In genomic region chr2:46404181-46404759, GRCh38 we compare ENCODE assay signal across 33 cellular contexts.
"Had no signal": no experiment of that assay in that cellular context is flagged by ENCODE, and none has a peak within 500 bp of the region (broad histone marks: within the 10 kb centered on the region; RNA-seq: fewer than 3 reads in every experiment).

No MANE protein-coding gene starts in this region.

- H3K4me3 Mint-ChIP-seq: activated CD4-positive, alpha-beta T cell treated with anti-CD3 and anti-CD28 coated beads for 36 hours; activated CD8-positive, alpha-beta T cell treated with anti-CD3 and anti-CD28 coated beads for 36 hours; activated naive CD8-positive, alpha-beta T cell treated with anti-CD3 and anti-CD28 coated beads, Interleukin-2, amount 10 ng/mL, durations not matched to agents 7 days and 5 days; activated T-cell treated with anti-CD3 and anti-CD28 coated beads, Interleukin-2, amount 50 U/mL, for 4 hours; activated T-helper 17 cell treated with anti-CD3 and anti-CD28 coated beads, Interleukin-2, amount 50 U/mL, for 72 hours; brain; T-helper 17 cell; T-helper 2 cell treated with Interferon-gamma antibody and Interleukin-4, amounts not matched to agents 5 μg/mL and 100 μg/mL, for 36 hours had no signal

- H3K36me3 Mint-ChIP-seq: activated naive CD4-positive, alpha-beta T cell treated with anti-CD3 and anti-CD28 coated beads, Interleukin-2, amount 50 U/mL, for 72 hours; activated naive CD8-positive, alpha-beta T cell treated with anti-CD3 and anti-CD28 coated beads, Interleukin-2, amount 10 ng/mL, durations not matched to agents 7 days and 5 days; brain had no signal

- DNase-seq: activated CD4-positive, alpha-beta T cell treated with anti-CD3 and anti-CD28 coated beads for 36 hours; activated CD4-positive, alpha-beta T cell treated with anti-CD3 and anti-CD28 coated beads, Interleukin-2, amount 50 U/mL, for 1 hour; activated CD4-positive, alpha-beta T cell treated with anti-CD3 and anti-CD28 coated beads, Interleukin-2, amount 50 U/mL, for 48 hours; activated CD4-positive, CD25-positive, alpha-beta regulatory T cell; activated CD4-positive, CD25-positive, alpha-beta regulatory T cell treated with anti-CD3 and anti-CD28 coated beads, Interleukin-2, amount 50 U/mL, for 72 hours; activated CD8-positive, alpha-beta memory T cell treated with anti-CD3 and anti-CD28 coated beads for 24 hours; activated CD8-positive, alpha-beta T cell treated with anti-CD3 and anti-CD28 coated beads for 36 hours; activated effector memory CD4-positive, alpha-beta T cell treated with Interleukin-2 at 50 U/mL for 16 hours; activated gamma-delta T cell treated with Interleukin-2 at 50 U/mL for 16 hours; activated naive CD4-positive, alpha-beta T cell treated with Interleukin-2 at 50 U/mL for 16 hours; activated naive CD8-positive, alpha-beta T cell treated with anti-CD3 and anti-CD28 coated beads, Interleukin-2, amount 10 ng/mL, durations not matched to agents 7 days and 5 days; activated T-cell treated with anti-CD3 and anti-CD28 coated beads, Interleukin-2, amount 50 U/mL, for 4 hours; central memory CD4-positive, alpha-beta T cell; cerebellar nuclear complex; colonic mucosa; effector CD8-positive, alpha-beta T cell; foreskin fibroblast; gastrocnemius medialis; glutamatergic neuron; heart left ventricle; T-helper 1 cell; T-helper 17 cell; T1000 had no signal

- H3K9me3 ChIP-seq: ascending aorta, breast epithelium, colonic mucosa, gastrocnemius medialis, heart left ventricle had no signal

- H3K4me3 ChIP-seq: ascending aorta, breast epithelium, cardiac muscle cell, colonic mucosa, gastrocnemius medialis, heart left ventricle had no signal

- H3K9me3 Mint-ChIP-seq: activated CD8-positive, alpha-beta T cell treated with anti-CD3 and anti-CD28 coated beads for 36 hours; activated naive CD4-positive, alpha-beta T cell treated with anti-CD3 and anti-CD28 coated beads, Interleukin-2, amount 50 U/mL, for 72 hours; activated naive CD8-positive, alpha-beta T cell treated with anti-CD3 and anti-CD28 coated beads, Interleukin-2, amount 10 ng/mL, durations not matched to agents 7 days and 5 days; activated T-cell treated with anti-CD3 and anti-CD28 coated beads, Interleukin-2, amount 50 U/mL, for 4 hours; activated T-helper 17 cell treated with anti-CD3 and anti-CD28 coated beads, Interleukin-2, amount 50 U/mL, for 72 hours; brain; T-helper 2 cell treated with Interferon-gamma antibody and Interleukin-4, amounts not matched to agents 5 μg/mL and 100 μg/mL, for 36 hours had no signal

- H3K4me1 ChIP-seq: breast epithelium, gastrocnemius medialis had no signal

- H3K27ac Mint-ChIP-seq: activated CD4-positive, alpha-beta T cell treated with anti-CD3 and anti-CD28 coated beads for 36 hours; activated CD8-positive, alpha-beta T cell treated with anti-CD3 and anti-CD28 coated beads for 36 hours; activated naive CD4-positive, alpha-beta T cell treated with anti-CD3 and anti-CD28 coated beads, Interleukin-2, amount 50 U/mL, for 72 hours; activated naive CD8-positive, alpha-beta T cell treated with anti-CD3 and anti-CD28 coated beads, Interleukin-2, amount 10 ng/mL, durations not matched to agents 7 days and 5 days; activated T-helper 17 cell treated with anti-CD3 and anti-CD28 coated beads, Interleukin-2, amount 50 U/mL, for 72 hours; brain; T-helper 17 cell; T-helper 2 cell treated with Interferon-gamma antibody and Interleukin-4, amounts not matched to agents 5 μg/mL and 100 μg/mL, for 36 hours had no signal

- ATAC-seq: activated CD4-positive, alpha-beta T cell treated with anti-CD3 and anti-CD28 coated beads for 36 hours; activated CD8-positive, alpha-beta T cell treated with anti-CD3 and anti-CD28 coated beads for 36 hours; activated naive CD4-positive, alpha-beta T cell treated with anti-CD3 and anti-CD28 coated beads, Interleukin-2, amount 50 U/mL, for 72 hours; activated T-cell treated with anti-CD3 and anti-CD28 coated beads, Interleukin-2, amount 50 U/mL, for 4 hours; activated T-helper 17 cell treated with anti-CD3 and anti-CD28 coated beads, Interleukin-2, amount 50 U/mL, for 72 hours; gastrocnemius medialis; heart left ventricle; T-helper 17 cell had no signal

- FAIRE-seq: endometrium, endothelial cell of umbilical vein had no signal

- H3K27ac ChIP-seq: ascending aorta, breast epithelium, cardiac muscle cell, colonic mucosa, epithelial cell of prostate, gastrocnemius medialis, heart left ventricle had no signal

- H3K27me3 ChIP-seq: ascending aorta, breast epithelium, colonic mucosa, gastrocnemius medialis, heart left ventricle had no signal

- H3K27me3 Mint-ChIP-seq: activated CD4-positive, alpha-beta T cell treated with anti-CD3 and anti-CD28 coated beads for 36 hours; activated CD8-positive, alpha-beta T cell treated with anti-CD3 and anti-CD28 coated beads for 36 hours had no signal

- H3K36me3 ChIP-seq: ascending aorta, breast epithelium, cardiac muscle cell, colonic mucosa, gastrocnemius medialis, heart left ventricle had no signal

- H3K4me1 Mint-ChIP-seq: activated CD4-positive, alpha-beta T cell treated with anti-CD3 and anti-CD28 coated beads for 36 hours; activated naive CD8-positive, alpha-beta T cell treated with anti-CD3 and anti-CD28 coated beads, Interleukin-2, amount 10 ng/mL, durations not matched to agents 7 days and 5 days; activated T-helper 17 cell treated with anti-CD3 and anti-CD28 coated beads, Interleukin-2, amount 50 U/mL, for 72 hours; brain had no signal
